ENCODE assay signal across 8 cellular contexts in genomic region chr19:18091217-18091608, GRCh38. TPM values are rescaled to one million over a fixed set of nuclear protein-coding genes. Genes with fewer than 3 reads are reported as not detected.
A peak's percentile ranks its signal among the peaks of the same experiment; 100 is the strongest.
DNase-seq lines count a peak whose midpoint lies in the region; ATAC-seq and TF ChIP-seq lines count a peak whose summit lies in the region.

No MANE protein-coding gene starts in this region.

- H3K4me1 ChIP-seq in esophagus squamous epithelium, result peaks cover 0 to 30% (median 13%) of the 10 kb centered on the region in 3 donors

- ATAC-seq in HG02885 (IDR thresholded peaks at IDR 0.05; ENCODE audit: poor library complexity, unreplicated experiment) (peak; percentile 54), HG03469 (IDR thresholded peaks at IDR 0.05; ENCODE audit: unreplicated experiment) (no peak)

- 52 to 63% methylated on average over 7 of the region's 12 CpGs for WGBS in esophagus squamous epithelium, 2 donors

- H3K36me3 ChIP-seq in esophagus squamous epithelium, result no peaks in the 10 kb centered on the region

- peak in 1 of 4 donors; percentile 63 for TF ChIP-seq POLR2A in esophagus squamous epithelium (IDR thresholded peaks at IDR 0.05)

- no peaks in the 10 kb centered on the region for H3K9me3 ChIP-seq in esophagus squamous epithelium

- H3K4me3 ChIP-seq in esophagus squamous epithelium, result no peak overlapping the region

- intact Hi-C loops in esophagus squamous epithelium (cut with DNase I), result no loop called here

- no peak for TF ChIP-seq CTCF in esophagus squamous epithelium (IDR thresholded peaks at IDR 0.05)

- H3K27me3 ChIP-seq in esophagus squamous epithelium, result no peaks in the 10 kb centered on the region

- peak overlapping the region; percentile 50 to 73 (median 62) for H3K27ac ChIP-seq in esophagus squamous epithelium

- peak; percentile 85 to 90 for DNase-seq in activated CD4-positive, alpha-beta T cell treated with anti-CD3 and anti-CD28 coated beads, Interleukin-2, amount 50 U/mL, for 48 hours
- DNase-seq in esophagus squamous epithelium (lab: John Stamatoyannopoulos, UW) (no peak), NCI-H748 treated with DMSO at 0.1 percent for 48 hours (lab: John Stamatoyannopoulos, UW) (no peak), NCI-H524 treated with DMSO at 0.1 percent for 48 hours (lab: John Stamatoyannopoulos, UW) (no peak), superior temporal gyrus (ENCODE audit: extremely low spot score) (no peak)
- DNase-seq in stimulated activated CD4-positive, alpha-beta T cell treated with anti-CD3 and anti-CD28 coated beads, TNF-alpha, amount 100 ng/mL, for 4 hours (ENCODE audit: low read depth in 3 of 3), result peak; percentile 57 to 81 (median 75)

RNA-seq across cellular contexts. Expression of gene IL12RB1, which starts 4.5 kb away (rescaled TPM):
- 1 to 10 TPM; 1.1 to 2.3 (median 1.9) TPM for total RNA-seq in esophagus squamous epithelium

RNA-seq across cellular contexts. Expression of gene MAST3, which starts 6.4 kb away (rescaled TPM):
- 1 to 10 TPM; 2.3 to 4.8 (median 4.1) TPM for total RNA-seq in esophagus squamous epithelium

Comparison
In these comparisons a context has a peak if more than half of its experiments do, and no peak if none do; other contexts are left out.
1. DNase-seq: peak in activated CD4-positive, alpha-beta T cell treated with anti-CD3 and anti-CD28 coated beads, Interleukin-2, amount 50 U/mL, for 48 hours (2 of 2) and stimulated activated CD4-positive, alpha-beta T cell treated with anti-CD3 and anti-CD28 coated beads, TNF-alpha, amount 100 ng/mL, for 4 hours (3 of 3); none in esophagus squamous epithelium (single experiment), NCI-H748 treated with DMSO at 0.1 percent for 48 hours (single experiment), NCI-H524 treated with DMSO at 0.1 percent for 48 hours (single experiment) and superior temporal gyrus (single experiment).